In genomic region chr17:19857640-19858039, GRCh38 we compare ENCODE assay signal across 27 cellular contexts.
"Had no signal": no experiment of that assay in that cellular context is flagged by ENCODE, and none has a peak within 500 bp of the region (broad histone marks: within the 10 kb centered on the region; RNA-seq: fewer than 3 reads in every experiment).

No MANE protein-coding gene starts in this region.

- H3K27ac ChIP-seq: colonic mucosa, esophagus squamous epithelium, heart right ventricle, lower lobe of right lung, neural progenitor cell, parathyroid adenoma, right lobe of liver, thoracic aorta, tibial nerve, upper lobe of left lung had no signal

- H3K27ac Mint-ChIP-seq: dendritic cell treated with granulocyte-macrophage colony-stimulating factor and Interleukin-4, amounts not matched to agents 40 ng/mL and 50 ng/mL, for 4 days; natural killer cell treated with Interleukin-12 subunit alpha and Interleukin-12 subunit beta and Interleukin-15 and Interleukin-18, amount 100 ng/mL, for 72 hours; neural progenitor cell; progenitor cell of endocrine pancreas; stimulated activated naive B cell treated with anti-CD40 and anti-IgM and Interleukin-4, amounts not matched to agents 10 μg/mL and 1 μg/mL and 100 μg/mL, for 72 hours; stimulated activated naive CD8-positive, alpha-beta T cell treated with anti-CD3 and anti-CD28 coated beads, Interleukin-15, Interleukin-2, amounts not matched to agents 100 ng/mL and 50 ng/mL, for 24 hours had no signal

- H3K9me3 Mint-ChIP-seq: dendritic cell treated with granulocyte-macrophage colony-stimulating factor and Interleukin-4, amounts not matched to agents 40 ng/mL and 50 ng/mL, for 4 days; immature natural killer cell; natural killer cell treated with Interleukin-12 subunit alpha and Interleukin-12 subunit beta and Interleukin-15 and Interleukin-18, amount 100 ng/mL, for 72 hours; neural progenitor cell; stimulated activated naive B cell treated with anti-CD40 and anti-IgM and Interleukin-4, amounts not matched to agents 10 μg/mL and 1 μg/mL and 100 μg/mL, for 72 hours; stimulated activated naive CD8-positive, alpha-beta T cell treated with anti-CD3 and anti-CD28 coated beads, Interleukin-15, Interleukin-2, amounts not matched to agents 100 ng/mL and 50 ng/mL, for 24 hours had no signal

- H3K36me3 ChIP-seq: colonic mucosa, neural progenitor cell, right lobe of liver had no signal

- H3K36me3 Mint-ChIP-seq: natural killer cell treated with Interleukin-12 subunit alpha and Interleukin-12 subunit beta and Interleukin-15 and Interleukin-18, amount 100 ng/mL, for 72 hours had no signal

- H3K9me3 ChIP-seq: colonic mucosa, esophagus squamous epithelium, heart right ventricle, lower lobe of right lung, right lobe of liver, thoracic aorta, tibial nerve, upper lobe of left lung had no signal

- H3K27me3 ChIP-seq: colonic mucosa, esophagus squamous epithelium, heart right ventricle, neural progenitor cell, right lobe of liver, tibial nerve, upper lobe of left lung had no signal

- H3K4me3 Mint-ChIP-seq: dendritic cell treated with granulocyte-macrophage colony-stimulating factor and Interleukin-4, amounts not matched to agents 40 ng/mL and 50 ng/mL, for 4 days; immature natural killer cell; natural killer cell treated with Interleukin-12 subunit alpha and Interleukin-12 subunit beta and Interleukin-15 and Interleukin-18, amount 100 ng/mL, for 72 hours; neural progenitor cell; stimulated activated naive B cell treated with anti-CD40 and anti-IgM and Interleukin-4, amounts not matched to agents 10 μg/mL and 1 μg/mL and 100 μg/mL, for 72 hours; stimulated activated naive CD8-positive, alpha-beta T cell treated with anti-CD3 and anti-CD28 coated beads, Interleukin-15, Interleukin-2, amounts not matched to agents 100 ng/mL and 50 ng/mL, for 24 hours had no signal

- DNase-seq: colonic mucosa; effector CD8-positive, alpha-beta T cell; erythroblast; esophagus squamous epithelium; foreskin melanocyte; glutamatergic neuron; heart right ventricle; hypothalamus; immature natural killer cell; islet precursor cell; kidney glomerular epithelial cell; left ventricle myocardium superior; lower lobe of right lung; right lobe of liver; small intestine; stimulated activated CD4-positive, alpha-beta T cell treated with anti-CD3 and anti-CD28 coated beads, Interleukin-15, amount 100 ng/mL, for 24 hours; stimulated activated CD4-positive, alpha-beta T cell treated with anti-CD3 and anti-CD28 coated beads, Interleukin-2, amount 100 ng/mL, for 48 hours; stimulated activated naive B cell treated with anti-CD40 and anti-IgM and Interleukin-4, amounts not matched to agents 10 μg/mL and 1 μg/mL and 100 μg/mL, for 72 hours; upper lobe of left lung had no signal

- H3K27me3 Mint-ChIP-seq: dendritic cell treated with granulocyte-macrophage colony-stimulating factor and Interleukin-4, amounts not matched to agents 40 ng/mL and 50 ng/mL, for 4 days; natural killer cell treated with Interleukin-12 subunit alpha and Interleukin-12 subunit beta and Interleukin-15 and Interleukin-18, amount 100 ng/mL, for 72 hours; progenitor cell of endocrine pancreas; stimulated activated naive B cell treated with anti-CD40 and anti-IgM and Interleukin-4, amounts not matched to agents 10 μg/mL and 1 μg/mL and 100 μg/mL, for 72 hours; stimulated activated naive CD8-positive, alpha-beta T cell treated with anti-CD3 and anti-CD28 coated beads, Interleukin-15, Interleukin-2, amounts not matched to agents 100 ng/mL and 50 ng/mL, for 24 hours had no signal

- H3K4me3 ChIP-seq: colonic mucosa, esophagus squamous epithelium, heart right ventricle, lower lobe of right lung, neural progenitor cell, right lobe of liver, thoracic aorta, tibial nerve, upper lobe of left lung had no signal

- ATAC-seq: heart right ventricle; left ventricle myocardium superior; lower lobe of right lung; natural killer cell treated with Interleukin-12 subunit alpha and Interleukin-12 subunit beta and Interleukin-15 and Interleukin-18, amount 100 ng/mL, for 72 hours; right lobe of liver; stimulated activated naive B cell treated with anti-CD40 and anti-IgM and Interleukin-4, amounts not matched to agents 10 μg/mL and 1 μg/mL and 100 μg/mL, for 72 hours had no signal

- H3K4me1 Mint-ChIP-seq: immature natural killer cell; neural progenitor cell; stimulated activated naive B cell treated with anti-CD40 and anti-IgM and Interleukin-4, amounts not matched to agents 10 μg/mL and 1 μg/mL and 100 μg/mL, for 72 hours had no signal

- H3K9ac ChIP-seq: neural progenitor cell, parathyroid adenoma had no signal

- H3K4me1 ChIP-seq: colonic mucosa, esophagus squamous epithelium, heart right ventricle, lower lobe of right lung, neural progenitor cell, parathyroid adenoma, right lobe of liver, tibial nerve, upper lobe of left lung had no signal
